29 cellular contexts compared by ENCODE assay signal in genomic region chr17:33277436-33278100, GRCh38. TPM values are rescaled to one million over a fixed set of nuclear protein-coding genes. Genes with fewer than 3 reads are reported as not detected.
DNase-seq lines count a peak whose midpoint lies in the region; ATAC-seq and TF ChIP-seq lines count a peak whose summit lies in the region.
"Had no signal": no experiment of that assay in that cellular context is flagged by ENCODE, and none has a peak within 500 bp of the region (broad histone marks: within the 10 kb centered on the region; RNA-seq: fewer than 3 reads in every experiment).

No MANE protein-coding gene starts in this region.

- no peak overlapping the region for H2BK12ac ChIP-seq in neuronal stem cell (ENCODE audit: low read length)

- H3K23ac ChIP-seq in neuronal stem cell (ENCODE audit: low read depth, low read length, poor library complexity) = no peak overlapping the region

- H2BK5ac ChIP-seq in neuronal stem cell (ENCODE audit: low read length) = no peak overlapping the region

- no peaks in the 10 kb centered on the region for H3K79me1 ChIP-seq in neuronal stem cell (ENCODE audit: low read depth, low read length)

- H3K4me3 ChIP-seq in AG10803 (ENCODE audit: low read length) = no peak overlapping the region
- H3K4me3 ChIP-seq in fibroblast of the aortic adventitia (ENCODE audit: low read depth, low read length) = no peak overlapping the region
- no peak overlapping the region for H3K4me3 ChIP-seq in neuronal stem cell (ENCODE audit: low read length in 2 of 2)
- H3K4me3 ChIP-seq: HAP-1, hepatocyte, spleen, suprapubic skin had no signal

- H3K4me1 ChIP-seq in neuronal stem cell (ENCODE audit: control insufficient read depth in 2 of 2, insufficient read depth in 1 of 2, low read depth in 1 of 2, low read length in 2 of 2) = peaks cover 0 to 12% of the 10 kb centered on the region in 2 donors
- H3K4me1 ChIP-seq: BE2C, HAP-1, spleen had no signal

- H3K14ac ChIP-seq in neuronal stem cell (ENCODE audit: low read length) = no peak overlapping the region

- WGBS in neuronal stem cell (ENCODE audit: extremely low coverage in 2 of 2, insufficient read length in 2 of 2, insufficient replicate concordance in 1 of 2), 2 donors = no CpG with 5 or more reads among the region's 10 CpGs

- no peak overlapping the region for H4K91ac ChIP-seq in neuronal stem cell (ENCODE audit: low read depth, low read length, poor library complexity)

- no peak overlapping the region for H2BK15ac ChIP-seq in neuronal stem cell (ENCODE audit: low read length)

- H2AK5ac ChIP-seq in neuronal stem cell (ENCODE audit: low read depth, low read length) = no peak overlapping the region

- intact Hi-C loops in head of caudate nucleus (cut with DNase I) = no loop called here

- no peak overlapping the region for H3K9ac ChIP-seq in neuronal stem cell (ENCODE audit: low read depth, low read length, poor library complexity)

- no peak overlapping the region for H3K18ac ChIP-seq in neuronal stem cell (ENCODE audit: low read length)

- H3K4ac ChIP-seq in neuronal stem cell (ENCODE audit: low read length) = no peak overlapping the region

- peak overlapping the region; percentile 83 for H3K27ac ChIP-seq in neuronal stem cell (replicated peaks; ENCODE audit: low read length)
- H3K27ac ChIP-seq: hepatocyte, spleen, suprapubic skin had no signal

- no peak overlapping the region for H4K8ac ChIP-seq in neuronal stem cell (ENCODE audit: low read depth, low read length)

- no peaks in the 10 kb centered on the region for H3K9me3 ChIP-seq in neuronal stem cell (replicated peaks in 1 of 2; ENCODE audit: control insufficient read depth in 2 of 2, insufficient read depth in 1 of 2, low read depth in 1 of 2, low read length in 2 of 2)
- H3K9me3 ChIP-seq: BE2C, Caco-2, HAP-1, spleen, suprapubic skin had no signal

- no peaks in the 10 kb centered on the region for H3K36me3 ChIP-seq in neuronal stem cell (replicated peaks in 1 of 2; ENCODE audit: control insufficient read depth in 2 of 2, insufficient read depth in 2 of 2, low read length in 2 of 2)
- H3K36me3 ChIP-seq: BE2C, HAP-1, spleen, suprapubic skin had no signal

- H2AFZ ChIP-seq in neuronal stem cell (ENCODE audit: low read length) = no peak overlapping the region
- H2AFZ ChIP-seq: hepatocyte had no signal

- TF ChIP-seq CTCF in AG10803 (conservative IDR thresholded peaks at IDR 0.05; ENCODE audit: low read length) = no peak
- TF ChIP-seq CTCF in fibroblast of the aortic adventitia (IDR thresholded peaks at IDR 0.05; ENCODE audit: insufficient read depth, low read length) = no peak

- peaks cover 0 to 3% (median 0%) of the 10 kb centered on the region in 3 experiments for H3K27me3 ChIP-seq in neuronal stem cell (ENCODE audit: control insufficient read depth in 3 of 3, insufficient read depth in 3 of 3, low read depth in 1 of 3, low read length in 3 of 3)
- H3K27me3 ChIP-seq: BE2C, hepatocyte had no signal

- no peak overlapping the region for H2BK120ac ChIP-seq in neuronal stem cell (ENCODE audit: low read depth, low read length)

- DNase-seq in AG10803 (ENCODE audit: low read depth) (peak; percentile 6), SW480 (ENCODE audit: low spot score) (peak; percentile 60), fibroblast of the aortic adventitia (ENCODE audit: low read depth) (peak; percentile 9), neuronal stem cell (ENCODE audit: low spot score) (peak; percentile 38), SKM-1 treated with dmso at 0.1 percent for 144 hours (lab: John Stamatoyannopoulos, UW; ENCODE audit: unreplicated experiment) (no peak), head of caudate nucleus (no peak)
- no peak for DNase-seq in activated T-cell treated with anti-CD3 and anti-CD28 coated beads, Interleukin-2, amount 50 U/mL, for 1 hour
- DNase-seq: activated CD4-positive, alpha-beta T cell treated with anti-CD3 and anti-CD28 coated beads, Interleukin-2, amount 50 U/mL, for 1 hour; activated CD8-positive, alpha-beta memory T cell treated with anti-CD3 and anti-CD28 coated beads, Interleukin-2, amount 10 ng/mL, durations not matched to agents 7 days and 5 days; activated naive CD4-positive, alpha-beta T cell treated with anti-CD3 and anti-CD28 coated beads, Interleukin-2, amount 10 ng/mL, durations not matched to agents 7 days and 5 days; BE2C; DND-41; immature natural killer cell; left ventricle myocardium superior; NCI-H1092; NCI-H1930; NCI-H69; spleen; stimulated activated CD4-positive, alpha-beta T cell treated with anti-CD3 and anti-CD28 coated beads, Interleukin-4, amount 100 ng/mL, for 1 hour; T-helper 9 cell had no signal

- no peak overlapping the region for H3K4me2 ChIP-seq in neuronal stem cell (ENCODE audit: insufficient read depth, low read length, poor library complexity, severe bottlenecking)
- H3K4me2 ChIP-seq: hepatocyte had no signal

- no peak for ATAC-seq in GM19328 (IDR thresholded peaks at IDR 0.05; ENCODE audit: unreplicated experiment)
- ATAC-seq: activated CD8-positive, alpha-beta memory T cell treated with anti-CD3 and anti-CD28 coated beads, Interleukin-2, amount 10 ng/mL, durations not matched to agents 7 days and 5 days; HepG2; left ventricle myocardium superior; stimulated activated memory B cell treated with anti-CD40 and anti-IgM and Interleukin-4, amounts not matched to agents 10 μg/mL and 1 μg/mL and 100 μg/mL, for 72 hours had no signal

RNA-seq across cellular contexts. Expression of gene ASIC2, which starts 15.5 kb away (rescaled TPM):
- total RNA-seq in fibroblast of the aortic adventitia (ENCODE audit: low replicate concordance) = 0.18 TPM in 1 of 2 replicates, not detected in the other
- polyA plus RNA-seq in neuronal stem cell (2013, experiment 1 of 2) = 0.71 TPM
- 0.84 TPM for polyA plus RNA-seq in neuronal stem cell (2013, experiment 2 of 2)
- total RNA-seq: activated CD8-positive, alpha-beta memory T cell treated with anti-CD3 and anti-CD28 coated beads, Interleukin-2, amount 10 ng/mL, durations not matched to agents 7 days and 5 days; activated T-helper 1 cell treated with anti-CD3 and anti-CD28 coated beads, Interleukin-12 subunit alpha, Interleukin-12 subunit beta, Interleukin-2, Interleukin-4 antibody, amounts not matched to agents 30 ng/mL and 10 ng/mL and 1 ng/mL, durations not matched to agents 14 hours and 24 hours and 36 hours; Caco-2; dermis microvascular lymphatic vessel endothelial cell; HepG2; left ventricle myocardium superior; spleen; suprapubic skin had no signal
- polyA plus RNA-seq: HepG2, immature natural killer cell, spleen had no signal

Comparison
In these comparisons a context has a peak if more than half of its experiments do, and no peak if none do; other contexts are left out.
1. DNase-seq: peak in AG10803 (single experiment), SW480 (single experiment), fibroblast of the aortic adventitia (single experiment) and neuronal stem cell (single experiment); none in SKM-1 treated with dmso at 0.1 percent for 144 hours (single experiment), head of caudate nucleus (0 of 42) and activated T-cell treated with anti-CD3 and anti-CD28 coated beads, Interleukin-2, amount 50 U/mL, for 1 hour (single experiment).